In genomic region chr20:62182469-62183425, GRCh38 we compare ENCODE assay signal across 8 cellular contexts. TPM values are rescaled to one million over a fixed set of nuclear protein-coding genes. Genes with fewer than 3 reads are reported as not detected.
DNase-seq lines count a peak whose midpoint lies in the region; ATAC-seq and TF ChIP-seq lines count a peak whose summit lies in the region.

MTG2 (plus strand) TSS chr20:62183028; CDS start chr20:62193421, 10,393 bp downstream.

- H3K4me1 ChIP-seq in breast epithelium (peaks cover 0 to 7% of the 10 kb centered on the region in 2 donors), iPS-20b (ENCODE audit: insufficient read depth, low read length) (peaks cover 9% of the 10 kb centered on the region; the same call in 1 of the 2 replicates)

- H3K9ac ChIP-seq in iPS-20b (ENCODE audit: low read depth, low read length), result peak within 1 kb of the TSS; percentile 98

- peak; percentile 47 for DNase-seq in AG04449 (ENCODE audit: low read depth, low spot score)
- DNase-seq in NCI-H2227 (lab: John Stamatoyannopoulos, UW; ENCODE audit: unreplicated experiment), result peak; percentile 99
- peak; percentile 96 for DNase-seq in WERI-Rb-1
- peak; percentile 90 to 93 for DNase-seq in breast epithelium (ENCODE audit: low spot score in 2 of 2)

- H3K9me3 ChIP-seq in WERI-Rb-1 (ENCODE audit: severe bottlenecking), result no peaks in the 10 kb centered on the region
- no peaks in the 10 kb centered on the region for H3K9me3 ChIP-seq in breast epithelium
- no peaks in the 10 kb centered on the region for H3K9me3 ChIP-seq in iPS-20b (ENCODE audit: insufficient read depth, low read depth, low read length)

- POLR2A ChIA-PET in AG04449 (lab: Yijun Ruan, JAX), result interaction anchor here (0.7 kb wide), 1 partner anchor 164 kb away, joined by 3 read pairs; no protein-coding TSS in a partner anchor

- CTCF ChIA-PET in AG04449 (lab: Yijun Ruan, JAX), result no interaction called here

- H3K27me3 ChIP-seq in WERI-Rb-1 (ENCODE audit: insufficient read depth, low read depth, severe bottlenecking), result no peaks in the 10 kb centered on the region
- no peaks in the 10 kb centered on the region for H3K27me3 ChIP-seq in breast epithelium
- no peaks in the 10 kb centered on the region for H3K27me3 ChIP-seq in iPS-20b (ENCODE audit: insufficient read depth, low read length)

- H3K4me3 ChIP-seq in AG04449 (ENCODE audit: low read depth, low read length) (peak within 1 kb of the TSS; percentile 94), WERI-Rb-1 (ENCODE audit: low read depth, low read length) (peak within 1 kb of the TSS; percentile 86), breast epithelium (peak within 1 kb of the TSS; percentile 71 to 92 (median 81)), iPS-20b (ENCODE audit: low read length) (peak within 1 kb of the TSS; percentile 95), skin epidermis (peak within 1 kb of the TSS; percentile 81 to 97 (median 89))

- intact Hi-C loops in breast epithelium (cut with DNase I; ENCODE audit: low total_unique reads), result no loop called here

- TF ChIP-seq CTCF in AG04449 (IDR thresholded peaks at IDR 0.05; ENCODE audit: insufficient read depth, low read length, missing control alignments) (no peak), WERI-Rb-1 (IDR thresholded peaks at IDR 0.05; ENCODE audit: low read depth, low read length) (no peak), breast epithelium (IDR thresholded peaks at IDR 0.05) (peak in 1 of 3 donors; percentile 29)

- TF ChIP-seq POLR2A in breast epithelium (IDR thresholded peaks at IDR 0.05), result peak; percentile 63

- H3K27ac ChIP-seq in WERI-Rb-1 (peak within 1 kb of the TSS; percentile 91), breast epithelium (peak within 1 kb of the TSS; percentile 91 to 93), iPS-20b (ENCODE audit: low read length) (peak within 1 kb of the TSS; percentile 68), skin epidermis (peak within 1 kb of the TSS; percentile 88 to 98 (median 94))

- H3K36me3 ChIP-seq in WERI-Rb-1 (peaks cover 30% of the 10 kb centered on the region), breast epithelium (no peaks in the 10 kb centered on the region), iPS-20b (ENCODE audit: insufficient read depth, low read depth, low read length) (peaks cover 23% of the 10 kb centered on the region)

- ATAC-seq in GM18909 (IDR thresholded peaks at IDR 0.05; ENCODE audit: poor library complexity, unreplicated experiment) (peak; percentile 92), HG03159 (IDR thresholded peaks at IDR 0.05; ENCODE audit: unreplicated experiment) (peak; percentile 94)

RNA-seq across cellular contexts. Expression of gene MTG2, which starts in this region (rescaled TPM):
- total RNA-seq in breast epithelium, result 10 to 100 TPM; 16.3 to 32.1 (median 25.6) TPM

Comparison
In these comparisons a context has a peak if more than half of its experiments do, and no peak if none do; other contexts are left out.
1. Peak in every context shown above with its lines: DNase-seq, ATAC-seq, H3K4me3 ChIP-seq and H3K27ac ChIP-seq.
2. DNase-seq: peak in every context shown above with its lines; median percentile 99 in NCI-H2227; 96 in WERI-Rb-1; 92 in breast epithelium; 47 in AG04449.